In the genomic region with DNA sequence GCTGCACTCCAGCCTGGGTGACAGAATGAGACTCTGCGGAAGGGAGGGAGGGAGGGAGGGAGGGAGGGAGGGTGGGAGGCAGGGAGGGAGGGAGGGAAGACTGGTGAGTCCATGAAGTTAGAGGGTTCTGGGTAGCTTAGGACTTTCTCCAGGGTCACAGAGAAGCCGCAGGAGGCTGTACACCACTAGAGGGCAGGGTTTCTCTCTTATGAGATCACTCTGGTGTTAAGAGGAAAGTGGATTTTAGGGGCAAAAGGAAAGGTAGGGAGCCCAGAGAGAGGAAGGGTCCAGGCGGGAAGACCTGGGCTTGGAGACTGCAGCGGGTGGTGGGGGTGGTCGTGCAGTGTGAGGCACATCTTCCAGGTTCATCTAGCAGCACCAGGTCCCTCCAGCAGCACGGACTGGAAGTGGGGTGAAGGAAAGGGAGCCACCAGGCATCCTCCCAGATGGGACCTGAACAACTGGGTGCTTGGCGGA, we compare ENCODE assay signal across 8 cellular contexts. TPM values are rescaled to one million over a fixed set of nuclear protein-coding genes. Genes with fewer than 3 reads are reported as not detected.
DNase-seq lines count a peak whose midpoint lies in the region; ATAC-seq and TF ChIP-seq lines count a peak whose summit lies in the region.

No MANE protein-coding gene starts in this region.

- no peaks in the 10 kb centered on the region for H3K9me3 ChIP-seq in GM23248 (ENCODE audit: low read depth)
- H3K9me3 ChIP-seq in heart right ventricle = no peaks in the 10 kb centered on the region

- peaks cover 30% of the 10 kb centered on the region; the same call in 1 of the 2 replicates for H3F3A ChIP-seq in GM23248 (ENCODE audit: insufficient read depth)

- peaks cover 4% of the 10 kb centered on the region for H3K4me1 Mint-ChIP-seq in activated naive CD4-positive, alpha-beta T cell treated with anti-CD3 and anti-CD28 coated beads, Interleukin-2, amount 10 ng/mL, durations not matched to agents 7 days and 5 days

- no peak overlapping the region for H3K4me3 Mint-ChIP-seq in activated naive CD4-positive, alpha-beta T cell treated with anti-CD3 and anti-CD28 coated beads, Interleukin-2, amount 10 ng/mL, durations not matched to agents 7 days and 5 days

- DNase-seq in CD1c-positive myeloid dendritic cell (ENCODE audit: extremely low spot score) (peak; percentile 66), GM23248 (peak; percentile 85), NCI-H460 (ENCODE audit: extremely low read depth, low read depth) (peak; percentile 87), heart right ventricle (peak; percentile 24 to 60), renal cortical epithelial cell (ENCODE audit: low read depth) (peak; percentile 57)
- peak; percentile 59 for DNase-seq in activated naive CD4-positive, alpha-beta T cell treated with anti-CD3 and anti-CD28 coated beads, Interleukin-2, amount 10 ng/mL, durations not matched to agents 7 days and 5 days

- H3K27ac ChIP-seq in GM23248 (no peak overlapping the region), heart right ventricle (peak overlapping the region in 7 of 10 donors; percentile 43 to 87 (median 77))

- H2AFZ ChIP-seq in GM23248 = no peak overlapping the region

- no peaks in the 10 kb centered on the region for H3K36me3 Mint-ChIP-seq in activated naive CD4-positive, alpha-beta T cell treated with anti-CD3 and anti-CD28 coated beads, Interleukin-2, amount 10 ng/mL, durations not matched to agents 7 days and 5 days

- in situ Hi-C loops in GM23248 (cut with MboI) = no loop called here

- H3K36me3 ChIP-seq in GM23248 (ENCODE audit: low read depth) (no peaks in the 10 kb centered on the region), heart right ventricle (no peaks in the 10 kb centered on the region)

- CTCF ChIA-PET in activated naive CD4-positive, alpha-beta T cell treated with anti-CD3 and anti-CD28 coated beads, Interleukin-2, amount 10 ng/mL, durations not matched to agents 7 days and 5 days (lab: Charles Lee) = interaction anchor here (0.5 to 3.1 kb wide), 10 partner anchors 10 to 633 kb away, joined by 3 to 17 read pairs (median 4); no protein-coding TSS in a partner anchor

- no peak overlapping the region for H3K4me3 ChIP-seq in GM23248
- H3K4me3 ChIP-seq in heart right ventricle = no peak overlapping the region

- H3K9me3 Mint-ChIP-seq in activated naive CD4-positive, alpha-beta T cell treated with anti-CD3 and anti-CD28 coated beads, Interleukin-2, amount 10 ng/mL, durations not matched to agents 7 days and 5 days = no peaks in the 10 kb centered on the region

- WGBS in GM23248 (ENCODE audit: low coverage in 1 of 2, low lambda C conversion rate in 2 of 2, missing lambda C conversion rate in 2 of 2), 2 experiments = 28 to 36% methylated on average over 6 to 7 of the region's 7 CpGs
- WGBS in heart right ventricle, 2 donors = 53 to 57% methylated on average over 7 of the region's 7 CpGs

- H3K9ac ChIP-seq in GM23248 = no peak overlapping the region

- no peaks in the 10 kb centered on the region for H4K20me1 ChIP-seq in GM23248 (ENCODE audit: insufficient read depth)

- peak overlapping the region; percentile 9 for H3K4me2 ChIP-seq in GM23248 (ENCODE audit: unreplicated experiment)

- H3K79me2 ChIP-seq in GM23248 (ENCODE audit: insufficient read depth) = no peaks in the 10 kb centered on the region

- no peak overlapping the region for H3K27ac Mint-ChIP-seq in activated naive CD4-positive, alpha-beta T cell treated with anti-CD3 and anti-CD28 coated beads, Interleukin-2, amount 10 ng/mL, durations not matched to agents 7 days and 5 days

- H3K4me1 ChIP-seq in GM23248 (ENCODE audit: insufficient read depth) = peaks cover 36% of the 10 kb centered on the region
- peaks cover 30 to 99% (median 68%) of the 10 kb centered on the region in 9 donors for H3K4me1 ChIP-seq in heart right ventricle

- ATAC-seq in heart right ventricle = peak in 7 of 8 donors; percentile 6 to 47 (median 30)
- ATAC-seq in HG02938 (IDR thresholded peaks at IDR 0.05; ENCODE audit: unreplicated experiment) = no peak
- no peak for ATAC-seq in GM18867 (IDR thresholded peaks at IDR 0.05; ENCODE audit: unreplicated experiment)

- H3K27me3 ChIP-seq in GM23248 (replicated peaks; ENCODE audit: insufficient read depth) (no peaks in the 10 kb centered on the region), heart right ventricle (no peaks in the 10 kb centered on the region)

- no peaks in the 10 kb centered on the region for H3K9me2 ChIP-seq in GM23248 (ENCODE audit: insufficient read depth)

- peak; percentile 36 to 72 (median 62) for TF ChIP-seq CTCF in heart right ventricle (IDR thresholded peaks at IDR 0.05)

- intact Hi-C loops in heart right ventricle (cut with DNase I) = loop anchor here in 2 of 10 donors (2.0 to 5.0 kb wide), 2 partner anchors 58 to 343 kb away; partner anchors contain the start of gene UNC5B (in 1 of the 2)

- peaks cover 8% of the 10 kb centered on the region for H3K27me3 Mint-ChIP-seq in activated naive CD4-positive, alpha-beta T cell treated with anti-CD3 and anti-CD28 coated beads, Interleukin-2, amount 10 ng/mL, durations not matched to agents 7 days and 5 days

RNA-seq across cellular contexts. Expression of gene SLC29A3, which starts 48.7 kb away (rescaled TPM):
- 1.9 and 3.0 TPM in 2 replicates for total RNA-seq in GM23248 (2014; rRNA removed; shearing (Covaris generic))
- polyA plus RNA-seq in GM23248 (2016; fragmentation: Nextera tagmentation; extraction: Ambion mirVana) (7.3 TPM in 2 replicates), heart right ventricle (1 to 10 TPM; 1.2 to 1.6 TPM)
- 3.8 and 4.1 TPM in 2 replicates for total RNA-seq in NCI-H460 (2014; rRNA removed; shearing (Covaris generic))
- 0.24 and 0.53 TPM in 2 replicates for polyA plus RNA-seq in NCI-H460 (2014; cell fraction: nucleus; rRNA removed)
- total RNA-seq in heart right ventricle (1 to 10 TPM in 8 of 10 donors, under 1 TPM in 2; 0.89 to 3.5 (median 1.2) TPM), renal cortical epithelial cell (0.87 and 3.4 TPM in 2 replicates)

RNA-seq across cellular contexts. Expression of gene UNC5B, which starts 58.0 kb away (rescaled TPM):
- total RNA-seq in GM23248 (2014; rRNA removed; shearing (Covaris generic)) = 6.4 and 6.5 TPM in 2 replicates
- polyA plus RNA-seq in GM23248 (2016; fragmentation: Nextera tagmentation; extraction: Ambion mirVana) = 2.7 and 3.0 TPM in 2 replicates
- 50.9 and 55.2 TPM in 2 replicates for total RNA-seq in NCI-H460 (2014; rRNA removed; shearing (Covaris generic))
- 9.0 and 13.9 TPM in 2 replicates for polyA plus RNA-seq in NCI-H460 (2014; cell fraction: nucleus; rRNA removed)
- total RNA-seq in heart right ventricle = 10 to 100 TPM in 9 of 10 donors, 1 to 10 TPM in 1; 9.0 to 20.6 (median 12.5) TPM
- polyA plus RNA-seq in heart right ventricle = 1 to 10 TPM; 3.3 to 5.9 TPM
- 0.35 and 0.80 TPM in 2 replicates for total RNA-seq in renal cortical epithelial cell

Comparison
In these comparisons a context has a peak if more than half of its experiments do, and no peak if none do; other contexts are left out.
1. ATAC-seq: peak in heart right ventricle (7 of 8); none in HG02938 (single experiment) and GM18867 (single experiment).
2. Peak in every context shown above with its lines, with median percentiles within 50 percentile points of each other: DNase-seq.